Comparison of ENCODE assay signal across 1 cellular context in genomic region chr6:142323377-142323776, GRCh38.
TF ChIP-seq lines count a peak whose summit lies in the region.

No MANE protein-coding gene starts in this region.

TF ChIP-seq in HepG2, 621 proteins besides CTCF, POLR2A, EP300 and RAD21 (continued from another document and continues in another):
- TF ChIP-seq ZNF318 (CRISPR knock-in tag; IDR thresholded peaks at IDR 0.05) (no peak), SNAPC5 (CRISPR knock-in tag; IDR thresholded peaks at IDR 0.05; ENCODE audit: borderline replicate concordance) (no peak), SNRNP70 (IDR thresholded peaks at IDR 0.05; ENCODE audit: low read depth, low read length) (no peak), ZNF670 (CRISPR knock-in tag; IDR thresholded peaks at IDR 0.05; ENCODE audit: borderline replicate concordance) (no peak), ZNF407 (CRISPR knock-in tag; IDR thresholded peaks at IDR 0.05; ENCODE audit: not compliant biosample characterization) (no peak), HNRNPLL (IDR thresholded peaks at IDR 0.05; ENCODE audit: low read depth, low read length, poor library complexity, severe bottlenecking) (no peak), CBX1 (IDR thresholded peaks at IDR 0.05; ENCODE audit: low read depth) (no peak), NFKBIZ (CRISPR knock-in tag; IDR thresholded peaks at IDR 0.05) (no peak), FOXA3 (CRISPR knock-in tag; IDR thresholded peaks at IDR 0.05) (peak; percentile 98), ZNF281 (CRISPR knock-in tag; IDR thresholded peaks at IDR 0.05; ENCODE audit: borderline replicate concordance) (no peak; the same call in 1 of the 2 replicates), ZNF710 (CRISPR knock-in tag; IDR thresholded peaks at IDR 0.05; ENCODE audit: borderline replicate concordance) (no peak), ZNF644 (CRISPR knock-in tag; IDR thresholded peaks at IDR 0.05; ENCODE audit: low read depth) (peak; percentile 80; the same call in 1 of the 2 replicates), SP140L (CRISPR knock-in tag; IDR thresholded peaks at IDR 0.05; ENCODE audit: borderline replicate concordance) (no peak), HMGXB4 (CRISPR knock-in tag; IDR thresholded peaks at IDR 0.05; ENCODE audit: borderline replicate concordance in 1 of 2, low read depth in 1 of 2) (no peak), ZNF142 (CRISPR knock-in tag; IDR thresholded peaks at IDR 0.05) (no peak)
